Comparison of ENCODE assay signal across 11 cellular contexts in the genomic region with DNA sequence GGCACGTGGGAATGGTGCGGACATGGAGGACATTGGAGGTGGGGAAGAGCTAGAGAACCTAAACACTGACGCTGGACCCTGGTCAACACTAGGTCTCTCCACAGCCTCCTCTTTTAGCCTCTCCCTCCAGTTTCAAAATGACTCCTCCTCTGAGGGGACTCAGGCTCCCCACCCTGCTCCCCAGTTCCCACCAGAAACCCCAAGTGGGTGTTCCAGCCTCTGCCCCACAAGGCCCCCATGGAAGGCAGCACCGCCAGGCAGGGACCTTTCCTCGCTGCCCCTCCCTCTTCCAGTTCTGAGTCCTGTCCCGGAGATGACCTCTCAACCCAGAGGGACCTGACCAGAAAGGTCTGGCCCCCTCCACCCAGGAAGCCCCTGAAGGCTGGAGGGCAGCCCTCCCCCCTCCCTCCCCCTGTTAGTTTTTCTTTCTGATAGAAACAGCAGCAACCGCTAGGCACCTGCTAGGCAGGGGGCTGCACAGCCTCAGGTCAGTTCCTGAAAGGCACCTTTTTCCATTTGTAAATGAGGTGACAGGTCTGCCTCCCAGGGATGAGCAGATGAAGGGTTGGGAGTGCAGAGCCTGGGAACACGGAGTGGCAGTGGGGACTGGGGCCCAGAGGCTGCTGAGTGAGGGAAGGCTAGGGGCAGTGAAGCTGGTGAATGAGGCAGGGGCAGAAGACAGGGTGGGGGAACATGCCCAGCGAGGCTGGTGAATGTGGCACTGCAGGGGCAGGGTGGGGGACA. TPM values are rescaled to one million over a fixed set of nuclear protein-coding genes. Genes with fewer than 3 reads are reported as not detected.
DNase-seq lines count a peak whose midpoint lies in the region; ATAC-seq and TF ChIP-seq lines count a peak whose summit lies in the region.
"Had no signal": no experiment of that assay in that cellular context is flagged by ENCODE, and none has a peak within 500 bp of the region (broad histone marks: within the 10 kb centered on the region; RNA-seq: fewer than 3 reads in every experiment).

No MANE protein-coding gene starts in this region.

- no peaks in the 10 kb centered on the region for H3K27me3 Mint-ChIP-seq in activated B cell treated with CpG ODN at 0.5 μM for 24 hours
- no peaks in the 10 kb centered on the region for H3K27me3 Mint-ChIP-seq in naive thymus-derived CD8-positive, alpha-beta T cell

- peaks cover 0 to 32% (median 11%) of the 10 kb centered on the region in 11 experiments; a peak in 12 of 22 replicates for H3K36me3 ChIP-seq in BLaER1 treated with 17β-estradiol and CSF1 and Interleukin-3, amounts not matched to agents 10 nM and 100 nM
- no peaks in the 10 kb centered on the region for H3K36me3 ChIP-seq in thyroid gland

- POLR2A ChIA-PET in activated B cell treated with CpG ODN at 0.5 μM for 24 hours (lab: Charles Lee) = interaction anchor here (0.5 to 7.6 kb wide), 11 partner anchors 10 to 112 kb away, joined by 3 to 84 read pairs (median 5); a partner anchor contains a TSS
- POLR2A ChIA-PET in naive thymus-derived CD8-positive, alpha-beta T cell (lab: Charles Lee) = interaction anchor here (0.7 to 13.7 kb wide), 8 partner anchors 7 to 591 kb away, joined by 3 to 703 read pairs (median 18); a partner anchor contains a TSS

- peaks cover 0 to 34% (median 13%) of the 10 kb centered on the region in 11 experiments; a peak in 11 of 22 replicates for H3K27me3 ChIP-seq in BLaER1 treated with 17β-estradiol and CSF1 and Interleukin-3, amounts not matched to agents 10 nM and 100 nM
- peaks cover 18% of the 10 kb centered on the region for H3K27me3 ChIP-seq in thyroid gland

- intact Hi-C loops in activated B cell treated with CpG ODN at 0.5 μM for 24 hours (cut with micrococcal nuclease) (loop anchor here (1.0 to 10.0 kb wide), 6 partner anchors 9 to 1215 kb away; a partner anchor contains a TSS), thyroid gland (cut with DNase I) (loop anchor here (10.0 kb wide), 1 partner anchor 115 kb away; a partner anchor contains a TSS)

- H3K9me3 ChIP-seq in BLaER1 treated with 17β-estradiol and CSF1 and Interleukin-3, amounts not matched to agents 10 nM and 100 nM (replicated peaks in 1 of 11) = peaks cover 0 to 4% (median 0%) of the 10 kb centered on the region in 11 experiments; a peak in 1 of 22 replicates
- H3K9me3 ChIP-seq in thyroid gland = no peaks in the 10 kb centered on the region

- no peak for TF ChIP-seq POLR2A in thyroid gland (IDR thresholded peaks at IDR 0.05)

- no peak for TF ChIP-seq CTCF in GM10266 (IDR thresholded peaks at IDR 0.05; ENCODE audit: control insufficient read depth, insufficient read depth, low read depth, missing control alignments)
- no peak for TF ChIP-seq CTCF in activated B cell treated with CpG ODN at 0.5 μM for 24 hours (IDR thresholded peaks at IDR 0.05)
- no peak for TF ChIP-seq CTCF in thyroid gland (IDR thresholded peaks at IDR 0.05)

- H3K9ac ChIP-seq in BLaER1 treated with 17β-estradiol and CSF1 and Interleukin-3, amounts not matched to agents 10 nM and 100 nM = peak overlapping the region; percentile 45 to 99 (median 94); a peak in 21 of 22 replicates

- H4K20me1 ChIP-seq in BLaER1 treated with 17β-estradiol and CSF1 and Interleukin-3, amounts not matched to agents 10 nM and 100 nM = peaks cover 0 to 25% (median 19%) of the 10 kb centered on the region in 11 experiments; a peak in 17 of 22 replicates

- ATAC-seq in activated B cell treated with CpG ODN at 0.5 μM for 24 hours (ENCODE audit: low read depth) (no peak), GM21825 (IDR thresholded peaks at IDR 0.05; ENCODE audit: unreplicated experiment) (no peak), HG02852 (IDR thresholded peaks at IDR 0.05; ENCODE audit: unreplicated experiment) (no peak)
- ATAC-seq in naive thymus-derived CD8-positive, alpha-beta T cell = no peak

- no peaks in the 10 kb centered on the region for H3K36me3 Mint-ChIP-seq in activated B cell treated with CpG ODN at 0.5 μM for 24 hours (ENCODE audit: low read depth)
- no peaks in the 10 kb centered on the region for H3K36me3 Mint-ChIP-seq in naive thymus-derived CD8-positive, alpha-beta T cell

- peak overlapping the region; percentile 48 to 100 (median 98) for H3K27ac ChIP-seq in BLaER1 treated with 17β-estradiol and CSF1 and Interleukin-3, amounts not matched to agents 10 nM and 100 nM
- H3K27ac ChIP-seq in thyroid gland = no peak overlapping the region
- H3K27ac ChIP-seq: RWPE1, VCaP had no signal

- no peaks in the 10 kb centered on the region for H3K9me3 Mint-ChIP-seq in activated B cell treated with CpG ODN at 0.5 μM for 24 hours
- no peaks in the 10 kb centered on the region for H3K9me3 Mint-ChIP-seq in naive thymus-derived CD8-positive, alpha-beta T cell

- DNase-seq in GM10266 (ENCODE audit: extremely low spot score) (peak; percentile 66), activated B cell treated with CpG ODN at 0.5 μM for 24 hours (no peak), NCI-H345 (lab: John Stamatoyannopoulos, UW) (no peak), thyroid gland (no peak)
- no peak for DNase-seq in naive thymus-derived CD8-positive, alpha-beta T cell
- DNase-seq: Calu3 had no signal

- CTCF ChIA-PET in activated B cell treated with CpG ODN at 0.5 μM for 24 hours (lab: Charles Lee) = interaction anchor here (1.1 to 5.0 kb wide), 6 partner anchors 11 to 198 kb away, joined by 3 to 97 read pairs (median 9); a partner anchor contains a TSS

- peak overlapping the region; percentile 88 for H3K4me3 Mint-ChIP-seq in activated B cell treated with CpG ODN at 0.5 μM for 24 hours
- H3K4me3 Mint-ChIP-seq in naive thymus-derived CD8-positive, alpha-beta T cell = peak overlapping the region; percentile 85 to 94 (median 90)

- peak overlapping the region in 6 of 10 experiments; percentile 9 to 99 (median 84); a peak in 13 of 20 replicates for H3K4me3 ChIP-seq in BLaER1 treated with 17β-estradiol and CSF1 and Interleukin-3, amounts not matched to agents 10 nM and 100 nM
- no peak overlapping the region for H3K4me3 ChIP-seq in thyroid gland (replicated peaks in 1 of 3)

- H3K4me1 ChIP-seq in BLaER1 treated with 17β-estradiol and CSF1 and Interleukin-3, amounts not matched to agents 10 nM and 100 nM = peaks cover 63 to 100% (median 81%) of the 10 kb centered on the region in 10 experiments
- H3K4me1 ChIP-seq in thyroid gland = peaks cover 12 to 39% of the 10 kb centered on the region in 2 donors

- peak overlapping the region; percentile 87 for H3K27ac Mint-ChIP-seq in activated B cell treated with CpG ODN at 0.5 μM for 24 hours
- H3K27ac Mint-ChIP-seq in naive thymus-derived CD8-positive, alpha-beta T cell = peak overlapping the region; percentile 82 to 97 (median 96)

- H3K4me2 ChIP-seq in BLaER1 treated with 17β-estradiol and CSF1 and Interleukin-3, amounts not matched to agents 10 nM and 100 nM = peak overlapping the region; percentile 94 to 100 (median 98)

- H3K4me1 Mint-ChIP-seq in activated B cell treated with CpG ODN at 0.5 μM for 24 hours = peaks cover 70% of the 10 kb centered on the region
- H3K4me1 Mint-ChIP-seq in naive thymus-derived CD8-positive, alpha-beta T cell = peaks cover 38 to 67% (median 62%) of the 10 kb centered on the region in 4 donors

- WGBS in thyroid gland, 2 donors = 59 to 67% methylated on average over 9 of the region's 9 CpGs

RNA-seq across cellular contexts. Expression of a gene that starts 9.3 kb away (rescaled TPM):
- total RNA-seq in activated B cell treated with CpG ODN at 0.5 μM for 24 hours (124 and 131 TPM in 2 replicates), thyroid gland (10 to 100 TPM; 18.4 to 79.4 (median 27.5) TPM)
- total RNA-seq in naive thymus-derived CD8-positive, alpha-beta T cell = 100 to 1,000 TPM; 177 to 180 TPM
- 100 to 1,000 TPM; 423 to 549 (median 524) TPM for polyA plus RNA-seq in naive thymus-derived CD8-positive, alpha-beta T cell

RNA-seq across cellular contexts. Expression of a gene that starts 9.9 kb away (rescaled TPM):
- total RNA-seq in activated B cell treated with CpG ODN at 0.5 μM for 24 hours (26.0 and 34.7 TPM in 2 replicates), thyroid gland (10 to 100 TPM in 3 of 4 donors, 1 to 10 TPM in 1; 4.8 to 19.1 (median 11.2) TPM)
- total RNA-seq in naive thymus-derived CD8-positive, alpha-beta T cell = 10 to 100 TPM; 23.5 to 27.9 TPM
- 10 to 100 TPM; 11.7 to 13.5 (median 12.1) TPM for polyA plus RNA-seq in naive thymus-derived CD8-positive, alpha-beta T cell

RNA-seq across cellular contexts. Expression of a gene that starts 56.5 kb away (rescaled TPM):
- total RNA-seq in activated B cell treated with CpG ODN at 0.5 μM for 24 hours (35.3 and 36.6 TPM in 2 replicates), thyroid gland (100 to 1,000 TPM; 256 to 374 (median 309) TPM)
- total RNA-seq in naive thymus-derived CD8-positive, alpha-beta T cell = 10 to 100 TPM; 62.0 to 68.7 TPM
- 10 to 100 TPM; 42.4 to 54.1 (median 44.3) TPM for polyA plus RNA-seq in naive thymus-derived CD8-positive, alpha-beta T cell

Comparison
In these comparisons a context has a peak if more than half of its experiments do, and no peak if none do; other contexts are left out.
1. H3K27ac ChIP-seq: peak in BLaER1 treated with 17β-estradiol and CSF1 and Interleukin-3, amounts not matched to agents 10 nM and 100 nM (11 of 11); none in thyroid gland (0 of 3).
2. H3K4me3 ChIP-seq: peak in BLaER1 treated with 17β-estradiol and CSF1 and Interleukin-3, amounts not matched to agents 10 nM and 100 nM (6 of 10); none in thyroid gland (0 of 3).